9 cellular contexts compared by ENCODE assay signal in genomic region chr7:92621641-92622429, GRCh38. TPM values are rescaled to one million over a fixed set of nuclear protein-coding genes. Genes with fewer than 3 reads are reported as not detected.
DNase-seq lines count a peak whose midpoint lies in the region; ATAC-seq lines count a peak whose summit lies in the region.
"Had no signal": no experiment of that assay in that cellular context is flagged by ENCODE, and none has a peak within 500 bp of the region (broad histone marks: within the 10 kb centered on the region; RNA-seq: fewer than 3 reads in every experiment).

No MANE protein-coding gene starts in this region.

- peak overlapping the region; percentile 75 for H3K27ac Mint-ChIP-seq in T-helper 2 cell treated with Interferon-gamma antibody and Interleukin-4, amounts not matched to agents 5 μg/mL and 100 μg/mL, for 36 hours

- no peak overlapping the region for H3K4me3 ChIP-seq in mesodermal cell (ENCODE audit: extremely low read depth, insufficient read depth, low read length, poor library complexity, severe bottlenecking)
- H3K4me3 ChIP-seq: upper lobe of left lung had no signal

- peaks cover 9% of the 10 kb centered on the region for H3K9me3 Mint-ChIP-seq in T-helper 2 cell treated with Interferon-gamma antibody and Interleukin-4, amounts not matched to agents 5 μg/mL and 100 μg/mL, for 36 hours

- peaks cover 4% of the 10 kb centered on the region for H3K9me3 ChIP-seq in mesodermal cell (ENCODE audit: control insufficient read depth, low read length)
- H3K9me3 ChIP-seq: upper lobe of left lung had no signal

- in situ Hi-C loops in G401 (cut with HindIII; ENCODE audit: low sequenced_read_pairs) = no loop called here

- peak; percentile 37 for ATAC-seq in GM18873 (IDR thresholded peaks at IDR 0.05; ENCODE audit: low FRiP score, unreplicated experiment)
- peak; percentile 60 for ATAC-seq in HG02870 (IDR thresholded peaks at IDR 0.05; ENCODE audit: unreplicated experiment)
- ATAC-seq in HG03039 (IDR thresholded peaks at IDR 0.05; ENCODE audit: unreplicated experiment) = no peak

- H3K27ac ChIP-seq in mesodermal cell (ENCODE audit: low read depth, low read length, severe bottlenecking) = peak overlapping the region; percentile 34

- peaks cover 62% of the 10 kb centered on the region for H3K36me3 Mint-ChIP-seq in T-helper 2 cell treated with Interferon-gamma antibody and Interleukin-4, amounts not matched to agents 5 μg/mL and 100 μg/mL, for 36 hours (ENCODE audit: low read depth)

- peaks cover 11% of the 10 kb centered on the region for H3K4me1 ChIP-seq in mesodermal cell (ENCODE audit: control insufficient read depth, insufficient read depth, low read length, poor library complexity, severe bottlenecking)

- DNase-seq in T-helper 2 cell treated with Interferon-gamma antibody and Interleukin-4, amounts not matched to agents 5 μg/mL and 100 μg/mL, for 36 hours (ENCODE audit: low spot score) = no peak
- DNase-seq in G401 (ENCODE audit: low spot score) (no peak), NCI-H1436 (lab: John Stamatoyannopoulos, UW) (no peak), NCI-H774 (lab: John Stamatoyannopoulos, UW) (no peak)

- peaks cover 46% of the 10 kb centered on the region for H3K4me1 Mint-ChIP-seq in T-helper 2 cell treated with Interferon-gamma antibody and Interleukin-4, amounts not matched to agents 5 μg/mL and 100 μg/mL, for 36 hours (ENCODE audit: low read depth)

- WGBS in mesodermal cell (ENCODE audit: insufficient coverage in 2 of 2), 2 experiments = 81 to 100% methylated on average over 2 of the region's 4 CpGs

- peak overlapping the region; percentile 61 for H3K4me3 Mint-ChIP-seq in T-helper 2 cell treated with Interferon-gamma antibody and Interleukin-4, amounts not matched to agents 5 μg/mL and 100 μg/mL, for 36 hours

- peaks cover 41% of the 10 kb centered on the region for H3K36me3 ChIP-seq in mesodermal cell (ENCODE audit: control insufficient read depth, insufficient read depth, low read length)

- H3K27me3 Mint-ChIP-seq in T-helper 2 cell treated with Interferon-gamma antibody and Interleukin-4, amounts not matched to agents 5 μg/mL and 100 μg/mL, for 36 hours (ENCODE audit: low read depth) = no peaks in the 10 kb centered on the region

RNA-seq across cellular contexts. Expression of gene FAM133B, which starts 31.6 kb away (rescaled TPM):
- 20.7 TPM for polyA plus RNA-seq in mesodermal cell (2013, experiment 1 of 2)
- polyA plus RNA-seq in mesodermal cell (2013, experiment 2 of 2) = 22.6 TPM
- total RNA-seq in G401 (2014; rRNA removed; shearing (Covaris generic)) = 11.5 and 19.3 TPM in 2 replicates
